Comparison of ENCODE assay signal across 1 cellular context in genomic region chr9:16321461-16322119, GRCh38.
TF ChIP-seq lines count a peak whose summit lies in the region.

No MANE protein-coding gene starts in this region.

TF ChIP-seq in SK-N-SH treated with all-trans-retinoic acid at 6 μM for 48 hours, 23 proteins besides CTCF, POLR2A, EP300 and RAD21 (continued from another document):
- TF ChIP-seq CSRNP3 (CRISPR knock-in tag; IDR thresholded peaks at IDR 0.05) (no peak), TSHZ2 (CRISPR knock-in tag; IDR thresholded peaks at IDR 0.05) (no peak)
